ENCODE assay signal across 2 cellular contexts in genomic region chr3:114365268-114365667, GRCh38.
TF ChIP-seq lines count a peak whose summit lies in the region.

No MANE protein-coding gene starts in this region.

TF ChIP-seq in IMR-90, 13 proteins besides CTCF, POLR2A, EP300 and RAD21:
- TF ChIP-seq RFX5 (IDR thresholded peaks at IDR 0.05; ENCODE audit: low read depth, low read length), result no peak
- no peak for TF ChIP-seq RCOR1 (IDR thresholded peaks at IDR 0.05; ENCODE audit: insufficient replicate concordance, low read length)
- no peak for TF ChIP-seq MXI1 (IDR thresholded peaks at IDR 0.05; ENCODE audit: borderline replicate concordance, low read depth, low read length)
- TF ChIP-seq SMC3 (IDR thresholded peaks at IDR 0.05; ENCODE audit: low read depth, low read length), result no peak
- no peak for TF ChIP-seq NFE2L2 (IDR thresholded peaks at IDR 0.05; ENCODE audit: low read depth, low read length)
- TF ChIP-seq BHLHE40 (IDR thresholded peaks at IDR 0.05; ENCODE audit: low read depth, low read length), result no peak
- no peak for TF ChIP-seq ELK1 (IDR thresholded peaks at IDR 0.05; ENCODE audit: borderline replicate concordance, low read depth, low read length)
- no peak for TF ChIP-seq USF2 (IDR thresholded peaks at IDR 0.05; ENCODE audit: low read depth, low read length)
- TF ChIP-seq CHD1 (IDR thresholded peaks at IDR 0.05; ENCODE audit: low read depth, low read length), result no peak
- TF ChIP-seq MAFK (IDR thresholded peaks at IDR 0.05; ENCODE audit: low read depth, low read length), result no peak
TF ChIP-seq in IMR-90: peak in this region for 0.

TF ChIP-seq in GM12878, 131 proteins besides CTCF, POLR2A, EP300 and RAD21 (continued from another document):
- TF ChIP-seq TCF3 (IDR thresholded peaks at IDR 0.05; ENCODE audit: borderline replicate concordance, insufficient read depth, low read depth, low read length), result no peak
- no peak for TF ChIP-seq ZBTB4 (CRISPR knock-in tag; IDR thresholded peaks at IDR 0.05)
- no peak for TF ChIP-seq ZNF217 (IDR thresholded peaks at IDR 0.05)
- TF ChIP-seq JUND (IDR thresholded peaks at IDR 0.05; ENCODE audit: low read depth, low read length), result no peak
